In genomic region chr19:48807590-48808308, GRCh38 we compare ENCODE assay signal across 10 cellular contexts. TPM values are rescaled to one million over a fixed set of nuclear protein-coding genes. Genes with fewer than 3 reads are reported as not detected.
A peak's percentile ranks its signal among the peaks of the same experiment; 100 is the strongest.
DNase-seq lines count a peak whose midpoint lies in the region; ATAC-seq and TF ChIP-seq lines count a peak whose summit lies in the region.
"Had no signal": no experiment of that assay in that cellular context is flagged by ENCODE, and none has a peak within 500 bp of the region (broad histone marks: within the 10 kb centered on the region; RNA-seq: fewer than 3 reads in every experiment).

No MANE protein-coding gene starts in this region.

- peaks cover 9% of the 10 kb centered on the region for H3K4me1 ChIP-seq in ovary (ENCODE audit: insufficient read depth)

- no peaks in the 10 kb centered on the region for H3K36me3 ChIP-seq in ovary

- no peak for ATAC-seq in GM21447 (IDR thresholded peaks at IDR 0.05; ENCODE audit: unreplicated experiment)
- ATAC-seq in HG02973 (IDR thresholded peaks at IDR 0.05; ENCODE audit: unreplicated experiment) = no peak
- ATAC-seq: stimulated activated naive CD8-positive, alpha-beta T cell treated with anti-CD3 and anti-CD28 coated beads, Interleukin-15, Interleukin-2, amounts not matched to agents 100 U/mL and 50 U/mL, for 24 hours had no signal

- H3K27me3 ChIP-seq in ovary = no peaks in the 10 kb centered on the region

- 81 to 85% (median 85%) methylated on average over 13 of the region's 13 CpGs for WGBS in ovary, 3 donors

- H3K9me3 ChIP-seq in ovary = no peaks in the 10 kb centered on the region

- peak; percentile 17 for DNase-seq in NCI-H2196 (lab: John Stamatoyannopoulos, UW; ENCODE audit: unreplicated experiment)
- DNase-seq in NCI-H2196 treated with DMSO at 0.1 percent for 48 hours (lab: John Stamatoyannopoulos, UW; ENCODE audit: unreplicated experiment) = no peak
- peak; percentile 51 for DNase-seq in cerebellar cortex (ENCODE audit: low spot score)
- DNase-seq in ovary = peak in 1 of 5 donors; percentile 44
- DNase-seq: NCI-H2029; stimulated activated naive CD8-positive, alpha-beta T cell treated with anti-CD3 and anti-CD28 coated beads, Interleukin-15, Interleukin-2, amounts not matched to agents 100 U/mL and 50 U/mL, for 24 hours had no signal

- H3K4me3 ChIP-seq in ovary = no peak overlapping the region
- H3K4me3 ChIP-seq: skin epidermis had no signal

- peak overlapping the region; percentile 27 to 28 for H3K27ac ChIP-seq in ovary
- H3K27ac ChIP-seq: 22Rv1 had no signal

- no peak for TF ChIP-seq CTCF in ovary (IDR thresholded peaks at IDR 0.05)

- no peak for TF ChIP-seq EP300 in ovary (IDR thresholded peaks at IDR 0.05)

- intact Hi-C loops in ovary (cut with DNase I) = no loop called here

- no peak for TF ChIP-seq POLR2A in ovary (IDR thresholded peaks at IDR 0.05)

RNA-seq across cellular contexts. Expression of gene BCAT2, which starts 3.1 kb away (rescaled TPM):
- total RNA-seq in ovary = 10 to 100 TPM; 29.1 to 73.6 (median 55.5) TPM
- polyA plus RNA-seq in ovary = 10 to 100 TPM in 1 of 2 donors, 1 to 10 TPM in 1; 7.8 to 70.5 TPM

RNA-seq across cellular contexts. Expression of gene HSD17B14, which starts 28.5 kb away (rescaled TPM):
- total RNA-seq in ovary = 10 to 100 TPM; 22.9 to 82.8 (median 46.1) TPM
- polyA plus RNA-seq in ovary = 10 to 100 TPM; 10.6 to 78.7 TPM

RNA-seq across cellular contexts. Expression of gene FGF21, which starts 52.4 kb away (rescaled TPM):
- total RNA-seq in ovary = not detected
- not detected for polyA plus RNA-seq in ovary

RNA-seq across cellular contexts. Expression of gene FUT1, which starts 55.3 kb away (rescaled TPM):
- 1 to 10 TPM in 3 of 7 donors, under 1 TPM in 4; 0.48 to 4.0 (median 0.87) TPM for total RNA-seq in ovary
- polyA plus RNA-seq in ovary = 1 to 10 TPM; 1.3 to 1.4 TPM
